In genomic region chr5:138564242-138564641, GRCh38 we compare ENCODE assay signal across 1 cellular context.
A peak's percentile ranks its signal among the peaks of the same experiment; 100 is the strongest.
TF ChIP-seq lines count a peak whose summit lies in the region.

No MANE protein-coding gene starts in this region.

TF ChIP-seq in GM12878, 131 proteins besides CTCF, POLR2A, EP300 and RAD21:
- 0 out of 2 replicates have a peak, but pooled peaks have one; percentile 26 for TF ChIP-seq POLR2AphosphoS5 (IDR thresholded peaks at IDR 0.05; ENCODE audit: low read length)
- no peak for TF ChIP-seq YBX1 (IDR thresholded peaks at IDR 0.05)
- no peak for TF ChIP-seq IRF4 (IDR thresholded peaks at IDR 0.05; ENCODE audit: low read depth, low read length)
